ENCODE assay signal across 25 cellular contexts in the genomic region with DNA sequence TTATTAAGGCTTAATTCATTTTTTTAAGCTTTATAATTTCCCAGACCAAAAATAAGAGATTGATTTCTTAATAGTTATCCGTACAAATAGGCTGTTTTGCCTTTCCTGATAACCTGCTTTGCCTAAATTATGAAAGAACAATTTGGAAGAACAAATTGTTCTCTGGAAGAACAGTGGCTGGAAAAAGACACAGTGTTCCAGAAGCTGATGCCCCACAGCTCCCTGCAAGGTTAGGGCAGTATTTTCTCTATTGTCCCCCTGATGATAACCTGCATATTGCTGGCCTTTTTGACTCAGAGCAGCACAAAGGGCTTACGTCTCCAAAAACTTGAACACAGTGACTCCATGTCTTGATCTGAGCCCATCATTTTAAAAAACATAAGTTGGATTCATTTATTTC.
DNase-seq lines count a peak whose midpoint lies in the region; ATAC-seq and TF ChIP-seq lines count a peak whose summit lies in the region.
"Had no signal": no experiment of that assay in that cellular context is flagged by ENCODE, and none has a peak within 500 bp of the region (broad histone marks: within the 10 kb centered on the region; RNA-seq: fewer than 3 reads in every experiment).

No MANE protein-coding gene starts in this region.

- DNase-seq in Right ventricle myocardium inferior (ENCODE audit: missing footprints), result no peak
- DNase-seq in cardiac septum (ENCODE audit: low spot score), result no peak
- no peak for DNase-seq in left ventricle myocardium inferior
- no peak for DNase-seq in sigmoid colon
- DNase-seq in tibial nerve (ENCODE audit: low spot score in 2 of 2), result no peak
- DNase-seq in GM13977 (ENCODE audit: low spot score), result no peak
- DNase-seq: ACHN; CD4-positive, alpha-beta T cell; GOT3; HFFc6; KBM-7; MG63; NCI-H1105 treated with DMSO at 0.1 percent for 48 hours; NCI-H146; NCI-H1930; NCI-H446; NCI-H524 treated with DMSO at 0.1 percent for 48 hours; NCI-H774; PC-3; SHP77 had no signal

- H3K36me3 ChIP-seq in left ventricle myocardium inferior (no peaks in the 10 kb centered on the region), sigmoid colon (no peaks in the 10 kb centered on the region), tibial nerve (no peaks in the 10 kb centered on the region)
- H3K36me3 ChIP-seq: BLaER1, HAP-1, MG63 had no signal

- WGBS in sigmoid colon, 2 donors, result 48 to 49% methylated on average over 2 of the region's 2 CpGs
- 41 to 45% methylated on average over 2 of the region's 2 CpGs for WGBS in tibial nerve, 2 donors

- H3K4me3 ChIP-seq in left ventricle myocardium inferior (no peak overlapping the region), sigmoid colon (no peak overlapping the region), tibial nerve (no peak overlapping the region)
- H3K4me3 ChIP-seq: BLaER1, HAP-1, MG63 had no signal

- TF ChIP-seq POLR2A in sigmoid colon (IDR thresholded peaks at IDR 0.05), result no peak
- TF ChIP-seq POLR2A in tibial nerve (IDR thresholded peaks at IDR 0.05), result no peak
- TF ChIP-seq POLR2A in GM18505 (IDR thresholded peaks at IDR 0.05; ENCODE audit: borderline replicate concordance, extremely low read depth, insufficient read depth, insufficient read length), result no peak

- ATAC-seq in Right ventricle myocardium inferior, result peak; percentile 68
- no peak for ATAC-seq in GM18505 (IDR thresholded peaks at IDR 0.05; ENCODE audit: unreplicated experiment)
- no peak for ATAC-seq in GM18498 (IDR thresholded peaks at IDR 0.05; ENCODE audit: unreplicated experiment)
- ATAC-seq: PC-3 had no signal

- TF ChIP-seq EP300 in sigmoid colon (IDR thresholded peaks at IDR 0.05) (peak; percentile 14 to 92 (median 58)), tibial nerve (IDR thresholded peaks at IDR 0.05) (peak; percentile 34 to 65)

- H3K27me3 ChIP-seq in left ventricle myocardium inferior (ENCODE audit: low read depth), result no peaks in the 10 kb centered on the region
- H3K27me3 ChIP-seq in sigmoid colon, result no peaks in the 10 kb centered on the region
- H3K27me3 ChIP-seq in tibial nerve, result no peaks in the 10 kb centered on the region
- H3K27me3 ChIP-seq: BLaER1, MG63 had no signal

- TF ChIP-seq CTCF in left ventricle myocardium inferior (IDR thresholded peaks at IDR 0.05; ENCODE audit: borderline replicate concordance) (no peak), sigmoid colon (IDR thresholded peaks at IDR 0.05) (no peak), tibial nerve (IDR thresholded peaks at IDR 0.05) (no peak), GM13977 (IDR thresholded peaks at IDR 0.05; ENCODE audit: extremely low read depth, insufficient read depth, missing control alignments) (no peak)

- intact Hi-C loops in Right ventricle myocardium inferior (cut with DNase I), result loop anchor here (5.0 kb wide), 1 partner anchor 414 kb away; no protein-coding TSS in a partner anchor
- intact Hi-C loops in cardiac septum (cut with DNase I), result no loop called here
- intact Hi-C loops in left ventricle myocardium inferior (cut with micrococcal nuclease), result no loop called here
- intact Hi-C loops in sigmoid colon (cut with DNase I), result no loop called here

- H3K27ac ChIP-seq in left ventricle myocardium inferior (replicated peaks) (peak overlapping the region; percentile 66), sigmoid colon (peak overlapping the region in 2 of 4 donors; percentile 20 to 55), tibial nerve (peak overlapping the region in 1 of 4 donors; percentile 54)
- H3K27ac ChIP-seq: 22Rv1, BLaER1 had no signal

- H3K4me1 ChIP-seq in left ventricle myocardium inferior (peaks cover 22% of the 10 kb centered on the region), sigmoid colon (peaks cover 0 to 21% (median 17%) of the 10 kb centered on the region in 4 donors), tibial nerve (no peaks in the 10 kb centered on the region)
- H3K4me1 ChIP-seq: BLaER1, HAP-1 had no signal

- no peaks in the 10 kb centered on the region for H3K9me3 ChIP-seq in left ventricle myocardium inferior (replicated peaks)
- no peaks in the 10 kb centered on the region for H3K9me3 ChIP-seq in sigmoid colon
- H3K9me3 ChIP-seq in tibial nerve, result no peaks in the 10 kb centered on the region
- H3K9me3 ChIP-seq: BLaER1, HAP-1, MG63 had no signal

- in situ Hi-C loops in GM13977 (cut with MboI; ENCODE audit: low pct_unique_long_range_greater_than_20kb, low sequenced_read_pairs, unreplicated experiment), result no loop called here
